In genomic region chr5:2658421-2658820, GRCh38 we compare ENCODE assay signal across 16 cellular contexts.
A peak's percentile ranks its signal among the peaks of the same experiment; 100 is the strongest.
DNase-seq lines count a peak whose midpoint lies in the region; ATAC-seq and TF ChIP-seq lines count a peak whose summit lies in the region.
"Had no signal": no experiment of that assay in that cellular context is flagged by ENCODE, and none has a peak within 500 bp of the region (broad histone marks: within the 10 kb centered on the region; RNA-seq: fewer than 3 reads in every experiment).

No MANE protein-coding gene starts in this region.

- no peaks in the 10 kb centered on the region for H3K9me3 Mint-ChIP-seq in progenitor cell of endocrine pancreas (ENCODE audit: low read depth)

- no peak overlapping the region for H3K23ac ChIP-seq in IMR-90 (ENCODE audit: low read depth, low read length)

- no peak overlapping the region for H2BK15ac ChIP-seq in IMR-90 (ENCODE audit: low read depth, low read length)

- H3K27ac Mint-ChIP-seq in progenitor cell of endocrine pancreas = no peak overlapping the region

- H3K27ac ChIP-seq in IMR-90 (ENCODE audit: insufficient read depth, low read length) (no peak overlapping the region), mammary epithelial cell (ENCODE audit: insufficient read depth, low read depth, low read length) (no peak overlapping the region)
- H3K27ac ChIP-seq: BLaER1 treated with 17β-estradiol and CSF1 and Interleukin-3, amounts not matched to agents 10 nM and 100 nM; SK-N-MC had no signal

- H3K4me3 ChIP-seq in IMR-90 (ENCODE audit: insufficient read depth, low read depth, low read length) = no peak overlapping the region
- H3K4me3 ChIP-seq in mammary epithelial cell (replicated peaks in 1 of 3; ENCODE audit: insufficient read depth in 1 of 3, low read depth in 2 of 3, low read length in 3 of 3) = no peak overlapping the region
- H3K4me3 ChIP-seq in skeletal muscle cell (ENCODE audit: low read depth, low read length) = no peak overlapping the region
- H3K4me3 ChIP-seq: BLaER1 treated with 17β-estradiol and CSF1 and Interleukin-3, amounts not matched to agents 10 nM and 100 nM; SK-N-MC had no signal

- no peaks in the 10 kb centered on the region for H3K79me2 ChIP-seq in mammary epithelial cell (ENCODE audit: insufficient read depth, low read length)

- no peak overlapping the region for H2AK9ac ChIP-seq in IMR-90 (replicated peaks; ENCODE audit: low read depth, low read length, poor library complexity)

- no peaks in the 10 kb centered on the region for H3K36me3 Mint-ChIP-seq in progenitor cell of endocrine pancreas (ENCODE audit: insufficient read depth)

- WGBS in IMR-90 (ENCODE audit: extremely low coverage in 2 of 2, insufficient read length in 1 of 2), 2 experiments = no CpG with 5 or more reads among the region's 10 CpGs
- 53% methylated on average over 10 of the region's 10 CpGs for WGBS in mammary epithelial cell (ENCODE audit: low coverage, missing lambda C conversion rate)

- peaks cover 64% of the 10 kb centered on the region for H3K27me3 Mint-ChIP-seq in progenitor cell of endocrine pancreas

- TF ChIP-seq RAD21 in IMR-90 (IDR thresholded peaks at IDR 0.05; ENCODE audit: low read length) = no peak

- H3K9me1 ChIP-seq in IMR-90 (ENCODE audit: insufficient read depth, low read length) = no peaks in the 10 kb centered on the region

- H2AFZ ChIP-seq in IMR-90 (replicated peaks; ENCODE audit: low read length, poor library complexity) (no peak overlapping the region), mammary epithelial cell (ENCODE audit: low read depth, low read length) (no peak overlapping the region)

- H3K4me3 Mint-ChIP-seq in progenitor cell of endocrine pancreas (ENCODE audit: low read depth) = no peak overlapping the region

- POLR2A ChIA-PET in IMR-90 (lab: Charles Lee; ENCODE audit: unreplicated experiment) = no interaction called here

- no peak overlapping the region for H2BK20ac ChIP-seq in IMR-90 (ENCODE audit: low read depth, low read length)

- no peak for TF ChIP-seq CTCF in IMR-90 (conservative IDR thresholded peaks at IDR 0.05; ENCODE audit: low read depth, low read length)
- no peak for TF ChIP-seq CTCF in mammary epithelial cell (conservative IDR thresholded peaks at IDR 0.05 in 1 of 2, IDR thresholded peaks at IDR 0.05 in 1 of 2; ENCODE audit: extremely low read depth in 1 of 2, insufficient read depth in 1 of 2, low read depth in 1 of 2, low read length in 2 of 2)
- no peak for TF ChIP-seq CTCF in progenitor cell of endocrine pancreas (IDR thresholded peaks at IDR 0.05; ENCODE audit: unreplicated experiment)

- no peak for ATAC-seq in IMR-90 (ENCODE audit: low read depth)
- ATAC-seq in GM19395 (IDR thresholded peaks at IDR 0.05; ENCODE audit: unreplicated experiment) = no peak
- ATAC-seq: PC-3, Right ventricle myocardium inferior had no signal

- no peak overlapping the region for H3K18ac ChIP-seq in IMR-90 (ENCODE audit: low read depth, low read length)

- H4K91ac ChIP-seq in IMR-90 (ENCODE audit: insufficient read depth, low read depth, low read length) = no peak overlapping the region

- H3K4me2 ChIP-seq in IMR-90 (ENCODE audit: low read depth, low read length) = no peak overlapping the region
- H3K4me2 ChIP-seq in mammary epithelial cell (ENCODE audit: insufficient read depth, low read depth, low read length) = no peak overlapping the region
- H3K4me2 ChIP-seq: BLaER1 treated with 17β-estradiol and CSF1 and Interleukin-3, amounts not matched to agents 10 nM and 100 nM had no signal

- intact Hi-C loops in IMR-90 (cut with micrococcal nuclease) (no loop called here), mammary epithelial cell (cut with micrococcal nuclease) (no loop called here), head of caudate nucleus (cut with DNase I) (no loop called here)

- H3K4me1 ChIP-seq in IMR-90 (ENCODE audit: control insufficient read depth, insufficient read depth, low read length) = no peaks in the 10 kb centered on the region
- peaks cover 14% of the 10 kb centered on the region for H3K4me1 ChIP-seq in mammary epithelial cell (ENCODE audit: insufficient read depth, low read length)

- H2BK120ac ChIP-seq in IMR-90 (ENCODE audit: low read depth, low read length) = no peak overlapping the region

- H2AK5ac ChIP-seq in IMR-90 (ENCODE audit: low read depth, low read length) = no peak overlapping the region

- peak; percentile 2 for DNase-seq in IMR-90
- peak; percentile 45 for DNase-seq in mammary epithelial cell
- DNase-seq in head of caudate nucleus = peak; percentile 52 to 95 (median 80)
- peak; percentile 4 for DNase-seq in skeletal muscle cell (ENCODE audit: low read depth)
- no peak for DNase-seq in progenitor cell of endocrine pancreas (ENCODE audit: low spot score, unreplicated experiment)
- no peak for DNase-seq in amniotic stem cell (lab: John Stamatoyannopoulos, UW)
- DNase-seq: HCEC 1CT, NCI-H1436, NCI-H2029 treated with DMSO at 0.1 percent for 48 hours, NCI-H345, NCI-H69, PC-3 had no signal

- dilution Hi-C loops in IMR-90 (cut with HindIII; ENCODE audit: low sequenced_read_pairs, unreplicated experiment) = no loop called here
- dilution Hi-C loops in mammary epithelial cell (cut with HindIII; ENCODE audit: low sequenced_read_pairs) = no loop called here

- CTCF ChIA-PET in IMR-90 (lab: Yijun Ruan, JAX) (no interaction called here), mammary epithelial cell (lab: Charles Lee; ENCODE audit: low non-redundant PET) (no interaction called here)

- H3K4ac ChIP-seq in IMR-90 (ENCODE audit: low read depth, low read length) = no peak overlapping the region

- in situ Hi-C loops in IMR-90 (cut with MboI; ENCODE audit: low sequenced_read_pairs) = no loop called here
- in situ Hi-C loops in mammary epithelial cell (cut with MboI; ENCODE audit: low sequenced_read_pairs in 2 of 2) = no loop called here

- H2BK5ac ChIP-seq in IMR-90 (ENCODE audit: low read depth, low read length, poor library complexity, severe bottlenecking) = no peak overlapping the region

- no peak overlapping the region for H4K5ac ChIP-seq in IMR-90 (ENCODE audit: low read depth, low read length)

- no peak overlapping the region for H3K9ac ChIP-seq in IMR-90 (ENCODE audit: low read depth, low read length)
- H3K9ac ChIP-seq in mammary epithelial cell (ENCODE audit: insufficient read depth, low read length) = no peak overlapping the region
- H3K9ac ChIP-seq: BLaER1 treated with 17β-estradiol and CSF1 and Interleukin-3, amounts not matched to agents 10 nM and 100 nM had no signal

- H3K27me3 ChIP-seq in IMR-90 (ENCODE audit: control insufficient read depth, insufficient read depth, low read length) (no peaks in the 10 kb centered on the region), mammary epithelial cell (ENCODE audit: insufficient read depth, low read length) (no peaks in the 10 kb centered on the region)
- H3K27me3 ChIP-seq: BLaER1 treated with 17β-estradiol and CSF1 and Interleukin-3, amounts not matched to agents 10 nM and 100 nM had no signal

- no peak overlapping the region for H4K8ac ChIP-seq in IMR-90 (ENCODE audit: low read depth in 2 of 2, low read length in 2 of 2)

- TF ChIP-seq POLR2A in IMR-90 (IDR thresholded peaks at IDR 0.05; ENCODE audit: low read depth, low read length) = no peak

- BruUV-seq in IMR-90 (replicated peaks; lab: Mats Ljungman, UMichigan) (no TSS peak), mammary epithelial cell (replicated peaks; lab: Mats Ljungman, UMichigan) (no TSS peak)

- H3K14ac ChIP-seq in IMR-90 (replicated peaks; ENCODE audit: low read depth, low read length) = no peak overlapping the region

- no peaks in the 10 kb centered on the region for H4K20me1 ChIP-seq in IMR-90 (ENCODE audit: insufficient read depth, low read length)
- no peaks in the 10 kb centered on the region for H4K20me1 ChIP-seq in mammary epithelial cell (ENCODE audit: insufficient read depth, low read length)
- H4K20me1 ChIP-seq: BLaER1 treated with 17β-estradiol and CSF1 and Interleukin-3, amounts not matched to agents 10 nM and 100 nM had no signal

- H3K36me3 ChIP-seq in IMR-90 (ENCODE audit: control insufficient read depth, insufficient read depth, low read length) (no peaks in the 10 kb centered on the region), mammary epithelial cell (ENCODE audit: insufficient read depth, low read length) (no peaks in the 10 kb centered on the region)
- H3K36me3 ChIP-seq: BLaER1 treated with 17β-estradiol and CSF1 and Interleukin-3, amounts not matched to agents 10 nM and 100 nM had no signal

- no peaks in the 10 kb centered on the region for H3K79me1 ChIP-seq in IMR-90 (ENCODE audit: low read depth in 1 of 2, low read length in 2 of 2)

- H3K9me3 ChIP-seq in IMR-90 (ENCODE audit: control insufficient read depth, insufficient read depth, low read length) (peaks cover 27% of the 10 kb centered on the region), mammary epithelial cell (replicated peaks; ENCODE audit: insufficient read depth, low read length) (peaks cover 2% of the 10 kb centered on the region)

- no peak overlapping the region for H3K56ac ChIP-seq in IMR-90 (ENCODE audit: extremely low read depth, insufficient read depth, low read length)

- H3K4me1 Mint-ChIP-seq in progenitor cell of endocrine pancreas (ENCODE audit: low read depth) = peaks cover 1% of the 10 kb centered on the region

TF ChIP-seq in IMR-90, 13 proteins besides CTCF, POLR2A, EP300 and RAD21 (continues in another document):
- no peak for TF ChIP-seq BHLHE40 (IDR thresholded peaks at IDR 0.05; ENCODE audit: low read depth, low read length)
- TF ChIP-seq MAZ (IDR thresholded peaks at IDR 0.05; ENCODE audit: borderline replicate concordance, low read depth, low read length) = no peak
- TF ChIP-seq RFX5 (IDR thresholded peaks at IDR 0.05; ENCODE audit: low read depth, low read length) = no peak
- TF ChIP-seq FOS (IDR thresholded peaks at IDR 0.05; ENCODE audit: low read depth, low read length) = no peak
- TF ChIP-seq RCOR1 (IDR thresholded peaks at IDR 0.05; ENCODE audit: insufficient replicate concordance, low read length) = no peak
- TF ChIP-seq ELK1 (IDR thresholded peaks at IDR 0.05; ENCODE audit: borderline replicate concordance, low read depth, low read length) = no peak
- no peak for TF ChIP-seq MXI1 (IDR thresholded peaks at IDR 0.05; ENCODE audit: borderline replicate concordance, low read depth, low read length)
- no peak for TF ChIP-seq CHD1 (IDR thresholded peaks at IDR 0.05; ENCODE audit: low read depth, low read length)
- no peak for TF ChIP-seq CEBPB (IDR thresholded peaks at IDR 0.05; ENCODE audit: low read depth, low read length)
- no peak for TF ChIP-seq SMC3 (IDR thresholded peaks at IDR 0.05; ENCODE audit: low read depth, low read length)

Comparison
In these comparisons a context has a peak if more than half of its experiments do, and no peak if none do; other contexts are left out.
1. DNase-seq: peak in IMR-90 (single experiment), mammary epithelial cell (single experiment), head of caudate nucleus (42 of 42) and skeletal muscle cell (single experiment); none in progenitor cell of endocrine pancreas (single experiment) and amniotic stem cell (single experiment).